In genomic region chr6:73388433-73388799, GRCh38 we compare ENCODE assay signal across 8 cellular contexts. TPM values are rescaled to one million over a fixed set of nuclear protein-coding genes. Genes with fewer than 3 reads are reported as not detected.
DNase-seq lines count a peak whose midpoint lies in the region; ATAC-seq and TF ChIP-seq lines count a peak whose summit lies in the region.

No MANE protein-coding gene starts in this region.

- ATAC-seq in GM21825 (IDR thresholded peaks at IDR 0.05; ENCODE audit: unreplicated experiment) (peak; percentile 24), HG03469 (IDR thresholded peaks at IDR 0.05; ENCODE audit: unreplicated experiment) (no peak)

- H3K27me3 ChIP-seq in Caco-2 (replicated peaks; ENCODE audit: control insufficient read depth, insufficient read depth, low read length), result no peaks in the 10 kb centered on the region
- H3K27me3 ChIP-seq in PC-9 (ENCODE audit: insufficient read depth, low read depth), result no peaks in the 10 kb centered on the region
- peaks cover 0 to 6% (median 0%) of the 10 kb centered on the region in 3 donors for H3K27me3 ChIP-seq in skeletal muscle tissue (ENCODE audit: control insufficient read depth in 3 of 3, insufficient read depth in 3 of 3, low read length in 3 of 3)

- POLR2A ChIA-PET in Caco-2 (lab: Charles Lee) (interaction anchor here (1.9 kb wide), 1 partner anchor 79 kb away, joined by 7 read pairs; no protein-coding TSS in a partner anchor), PC-9 (lab: Charles Lee; ENCODE audit: unreplicated experiment) (interaction anchor here (0.6 to 0.7 kb wide), 2 partner anchors 60 to 264 kb away, joined by 3 to 5 read pairs; no protein-coding TSS in a partner anchor)

- H3K27ac Mint-ChIP-seq in Caco-2 (ENCODE audit: unreplicated experiment), result peak overlapping the region; percentile 90

- no peaks in the 10 kb centered on the region for H3K36me3 ChIP-seq in Caco-2 (ENCODE audit: control insufficient read depth, insufficient read depth, low read length)
- no peaks in the 10 kb centered on the region for H3K36me3 ChIP-seq in PC-9 (ENCODE audit: low read depth)
- H3K36me3 ChIP-seq in skeletal muscle tissue (ENCODE audit: control insufficient read depth in 3 of 3, insufficient read depth in 3 of 3, low read length in 3 of 3), result no peaks in the 10 kb centered on the region

- CTCF ChIA-PET in Caco-2 (lab: Charles Lee) (interaction anchor here (1.0 to 1.6 kb wide), 7 partner anchors 11 to 103 kb away, joined by 5 to 19 read pairs (median 7); no protein-coding TSS in a partner anchor), PC-9 (lab: Charles Lee) (interaction anchor here (0.7 to 1.5 kb wide), 5 partner anchors 11 to 264 kb away, joined by 3 to 7 read pairs (median 3); no protein-coding TSS in a partner anchor)

- DNase-seq in Caco-2 (no peak), PC-9 (no peak), foreskin fibroblast (no peak), NCI-H187 (lab: John Stamatoyannopoulos, UW) (no peak)
- DNase-seq in stimulated activated CD4-positive, alpha-beta T cell treated with anti-CD3 and anti-CD28 coated beads, Interleukin-1b, Interleukin-23, amount 100 ng/mL, for 48 hours, result no peak

- H3K36me3 Mint-ChIP-seq in Caco-2 (ENCODE audit: insufficient read depth, unreplicated experiment), result no peaks in the 10 kb centered on the region

- H3K27ac ChIP-seq in PC-9 (peak overlapping the region; percentile 78), skeletal muscle tissue (ENCODE audit: low read depth, low read length) (no peak overlapping the region)

- H3K4me3 ChIP-seq in Caco-2 (ENCODE audit: low read depth, low read length) (peak overlapping the region; percentile 63), PC-9 (peak overlapping the region; percentile 58), foreskin fibroblast (ENCODE audit: low read depth in 1 of 2, low read length in 2 of 2) (peak overlapping the region; percentile 47 to 72), skeletal muscle tissue (ENCODE audit: low read length in 3 of 3) (peak overlapping the region; percentile 69 to 74 (median 73))

- no peaks in the 10 kb centered on the region for H3K9me3 Mint-ChIP-seq in Caco-2 (ENCODE audit: unreplicated experiment)

- no peaks in the 10 kb centered on the region for H3K9me2 ChIP-seq in PC-9 (ENCODE audit: insufficient read depth)

- H3K27me3 Mint-ChIP-seq in Caco-2 (ENCODE audit: insufficient read depth, unreplicated experiment), result no peaks in the 10 kb centered on the region

- H3K4me1 ChIP-seq in Caco-2 (no peaks in the 10 kb centered on the region), PC-9 (replicated peaks; ENCODE audit: insufficient read depth) (peaks cover 31% of the 10 kb centered on the region), skeletal muscle tissue (ENCODE audit: control insufficient read depth in 3 of 3, insufficient read depth in 3 of 3, low read length in 3 of 3) (peaks cover 2 to 8% (median 5%) of the 10 kb centered on the region in 3 donors)

- no peaks in the 10 kb centered on the region for H3K4me1 Mint-ChIP-seq in Caco-2 (ENCODE audit: low read depth, unreplicated experiment)

- peak overlapping the region; percentile 81 for H3K4me2 ChIP-seq in PC-9

- no peaks in the 10 kb centered on the region for H4K20me1 ChIP-seq in PC-9 (ENCODE audit: insufficient read depth)

- intact Hi-C loops in Caco-2 (cut with micrococcal nuclease; ENCODE audit: unreplicated experiment) (loop anchor here (1.0 to 5.0 kb wide), 3 partner anchors 46 to 103 kb away; no protein-coding TSS in a partner anchor), PC-9 (cut with micrococcal nuclease; ENCODE audit: unreplicated experiment) (loop anchor here (5.0 kb wide), 2 partner anchors 101 to 264 kb away; partner anchors contain the start of gene SLC17A5)

- no peaks in the 10 kb centered on the region for H3K79me2 ChIP-seq in PC-9 (ENCODE audit: low read depth)

- BruUV-seq in Caco-2 (replicated peaks; lab: Mats Ljungman, UMichigan), result no TSS peak
- BruUV-seq in PC-9 (replicated peaks; lab: Mats Ljungman, UMichigan), result no TSS peak

- no peak for TF ChIP-seq CTCF in Caco-2 (IDR thresholded peaks at IDR 0.05; ENCODE audit: insufficient read depth in 1 of 2, low read depth in 1 of 2, low read length in 1 of 2, severe bottlenecking in 1 of 2, unreplicated experiment in 1 of 2)
- TF ChIP-seq CTCF in PC-9 (conservative IDR thresholded peaks at IDR 0.05), result no peak
- no peak for TF ChIP-seq CTCF in foreskin fibroblast (IDR thresholded peaks at IDR 0.05; ENCODE audit: low read depth, low read length)

- H3K9me3 ChIP-seq in Caco-2 (no peaks in the 10 kb centered on the region), PC-9 (ENCODE audit: insufficient read depth, low read depth) (no peaks in the 10 kb centered on the region), skeletal muscle tissue (ENCODE audit: control insufficient read depth in 3 of 3, low read length in 3 of 3) (no peaks in the 10 kb centered on the region)

- peak overlapping the region; percentile 87 for H3K4me3 Mint-ChIP-seq in Caco-2 (ENCODE audit: unreplicated experiment)

- peaks cover 30% of the 10 kb centered on the region; the same call in 1 of the 2 replicates for H3F3A ChIP-seq in PC-9 (ENCODE audit: insufficient read depth, low read depth)

- peak overlapping the region in 2 of 3 donors; percentile 68 to 74 for H3K9ac ChIP-seq in skeletal muscle tissue (ENCODE audit: low read depth in 1 of 3, low read length in 3 of 3)

- H2AFZ ChIP-seq in PC-9, result peak overlapping the region; percentile 85

RNA-seq across cellular contexts. Expression of gene DDX43, which starts 6.2 kb away (rescaled TPM):
- not detected in 2 replicates for total RNA-seq in Caco-2 (2022)
- total RNA-seq in PC-9 (2021), result 3.1 and 5.0 TPM in 2 replicates
- total RNA-seq in skeletal muscle tissue, result not detected

RNA-seq across cellular contexts. Expression of gene OOEP, which starts 18.7 kb away (rescaled TPM):
- total RNA-seq in Caco-2 (2022) (not detected in 2 replicates), PC-9 (2021) (10.9 and 12.2 TPM in 2 replicates), skeletal muscle tissue (not detected)

RNA-seq across cellular contexts. Expression of gene KHDC3L, which starts 26.0 kb away (rescaled TPM):
- total RNA-seq in Caco-2 (2022), result not detected in 2 replicates
- total RNA-seq in PC-9 (2021), result not detected in 2 replicates
- total RNA-seq in skeletal muscle tissue, result not detected

RNA-seq across cellular contexts. Expression of gene DPPA5, which starts 34.3 kb away (rescaled TPM):
- not detected in 2 replicates for total RNA-seq in Caco-2 (2022)
- total RNA-seq in PC-9 (2021), result not detected in 2 replicates
- total RNA-seq in skeletal muscle tissue, result not detected
